ENCODE assay signal across 1 cellular context in the genomic region with DNA sequence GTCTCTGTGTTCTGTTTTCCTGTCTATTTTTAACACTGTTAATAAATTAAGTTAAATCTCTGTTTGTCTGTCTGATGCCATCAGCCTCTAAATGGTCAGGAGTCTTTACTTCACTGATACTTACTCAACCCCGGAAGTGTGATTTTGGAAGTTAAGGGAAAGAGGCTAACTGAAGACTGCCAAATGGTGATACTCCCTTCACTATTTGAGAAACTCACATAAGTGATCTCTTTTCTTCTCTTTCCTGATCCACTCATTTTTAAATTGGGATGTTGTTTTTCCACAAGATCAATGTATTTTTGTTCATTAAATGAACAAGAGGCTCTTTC.
TF ChIP-seq lines count a peak whose summit lies in the region.

No MANE protein-coding gene starts in this region.

TF ChIP-seq in HepG2, 621 proteins besides CTCF, POLR2A, EP300 and RAD21 (continued from another document):
- TF ChIP-seq, protein P1, sequence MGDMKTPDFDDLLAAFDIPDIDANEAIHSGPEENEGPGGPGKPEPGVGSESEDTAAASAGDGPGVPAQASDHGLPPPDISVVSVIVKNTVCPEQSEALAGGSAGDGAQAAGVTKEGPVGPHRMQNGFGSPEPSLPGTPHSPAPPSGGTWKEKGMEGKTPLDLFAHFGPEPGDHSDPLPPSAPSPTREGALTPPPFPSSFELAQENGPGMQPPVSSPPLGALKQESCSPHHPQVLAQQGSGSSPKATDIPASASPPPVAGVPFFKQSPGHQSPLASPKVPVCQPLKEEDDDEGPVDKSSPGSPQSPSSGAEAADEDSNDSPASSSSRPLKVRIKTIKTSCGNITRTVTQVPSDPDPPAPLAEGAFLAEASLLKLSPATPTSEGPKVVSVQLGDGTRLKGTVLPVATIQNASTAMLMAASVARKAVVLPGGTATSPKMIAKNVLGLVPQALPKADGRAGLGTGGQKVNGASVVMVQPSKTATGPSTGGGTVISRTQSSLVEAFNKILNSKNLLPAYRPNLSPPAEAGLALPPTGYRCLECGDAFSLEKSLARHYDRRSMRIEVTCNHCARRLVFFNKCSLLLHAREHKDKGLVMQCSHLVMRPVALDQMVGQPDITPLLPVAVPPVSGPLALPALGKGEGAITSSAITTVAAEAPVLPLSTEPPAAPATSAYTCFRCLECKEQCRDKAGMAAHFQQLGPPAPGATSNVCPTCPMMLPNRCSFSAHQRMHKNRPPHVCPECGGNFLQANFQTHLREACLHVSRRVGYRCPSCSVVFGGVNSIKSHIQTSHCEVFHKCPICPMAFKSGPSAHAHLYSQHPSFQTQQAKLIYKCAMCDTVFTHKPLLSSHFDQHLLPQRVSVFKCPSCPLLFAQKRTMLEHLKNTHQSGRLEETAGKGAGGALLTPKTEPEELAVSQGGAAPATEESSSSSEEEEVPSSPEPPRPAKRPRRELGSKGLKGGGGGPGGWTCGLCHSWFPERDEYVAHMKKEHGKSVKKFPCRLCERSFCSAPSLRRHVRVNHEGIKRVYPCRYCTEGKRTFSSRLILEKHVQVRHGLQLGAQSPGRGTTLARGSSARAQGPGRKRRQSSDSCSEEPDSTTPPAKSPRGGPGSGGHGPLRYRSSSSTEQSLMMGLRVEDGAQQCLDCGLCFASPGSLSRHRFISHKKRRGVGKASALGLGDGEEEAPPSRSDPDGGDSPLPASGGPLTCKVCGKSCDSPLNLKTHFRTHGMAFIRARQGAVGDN (CRISPR knock-in tag; IDR thresholded peaks at IDR 0.05) = no peak
- no peak for TF ChIP-seq ZSCAN30 (CRISPR knock-in tag; IDR thresholded peaks at IDR 0.05)
- TF ChIP-seq, protein P2, sequence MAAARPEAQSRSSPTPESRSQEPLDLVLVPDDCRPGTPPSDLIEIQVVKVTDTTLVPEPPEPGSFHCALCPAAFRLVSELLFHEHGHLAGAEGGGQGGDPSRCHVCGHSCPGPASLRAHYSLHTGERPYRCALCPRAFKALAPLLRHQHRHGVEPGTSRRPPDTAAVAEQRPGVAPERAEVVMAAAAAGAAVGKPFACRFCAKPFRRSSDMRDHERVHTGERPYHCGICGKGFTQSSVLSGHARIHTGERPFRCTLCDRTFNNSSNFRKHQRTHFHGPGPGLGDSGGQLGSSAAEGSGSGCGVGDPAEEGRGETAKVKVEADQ (CRISPR knock-in tag; IDR thresholded peaks at IDR 0.05; ENCODE audit: borderline replicate concordance) = no peak
- TF ChIP-seq, protein P3, sequence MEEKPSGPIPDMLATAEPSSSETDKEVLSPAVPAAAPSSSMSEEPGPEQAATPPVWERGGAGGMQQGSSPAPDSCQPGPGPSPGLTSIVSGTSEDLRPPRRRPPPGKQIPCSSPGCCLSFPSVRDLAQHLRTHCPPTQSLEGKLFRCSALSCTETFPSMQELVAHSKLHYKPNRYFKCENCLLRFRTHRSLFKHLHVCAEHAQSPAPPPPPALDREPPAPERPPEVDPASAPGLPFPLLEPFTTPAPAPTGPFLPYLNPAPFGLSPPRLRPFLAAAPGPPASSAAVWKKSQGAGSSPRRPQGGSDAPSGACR (CRISPR knock-in tag; IDR thresholded peaks at IDR 0.05) = no peak
- TF ChIP-seq ZNF670 (CRISPR knock-in tag; IDR thresholded peaks at IDR 0.05; ENCODE audit: borderline replicate concordance) = no peak
- TF ChIP-seq HNRNPH1 (optimal IDR thresholded peaks at IDR 0.05; ENCODE audit: low read depth, low read length) = no peak
- TF ChIP-seq ZNF496 (CRISPR knock-in tag; IDR thresholded peaks at IDR 0.05; ENCODE audit: insufficient replicate concordance) = no peak
- TF ChIP-seq, protein P4, sequence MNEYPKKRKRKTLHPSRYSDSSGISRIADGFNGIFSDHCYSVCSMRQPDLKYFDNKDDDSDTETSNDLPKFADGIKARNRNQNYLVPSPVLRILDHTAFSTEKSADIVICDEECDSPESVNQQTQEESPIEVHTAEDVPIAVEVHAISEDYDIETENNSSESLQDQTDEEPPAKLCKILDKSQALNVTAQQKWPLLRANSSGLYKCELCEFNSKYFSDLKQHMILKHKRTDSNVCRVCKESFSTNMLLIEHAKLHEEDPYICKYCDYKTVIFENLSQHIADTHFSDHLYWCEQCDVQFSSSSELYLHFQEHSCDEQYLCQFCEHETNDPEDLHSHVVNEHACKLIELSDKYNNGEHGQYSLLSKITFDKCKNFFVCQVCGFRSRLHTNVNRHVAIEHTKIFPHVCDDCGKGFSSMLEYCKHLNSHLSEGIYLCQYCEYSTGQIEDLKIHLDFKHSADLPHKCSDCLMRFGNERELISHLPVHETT (CRISPR knock-in tag; conservative IDR thresholded peaks at IDR 0.05) = no peak
- TF ChIP-seq ZNF563 (CRISPR knock-in tag; IDR thresholded peaks at IDR 0.05) = no peak
- TF ChIP-seq ETV5 (CRISPR knock-in tag; IDR thresholded peaks at IDR 0.05; ENCODE audit: borderline replicate concordance) = no peak
- TF ChIP-seq ZBTB8A (CRISPR knock-in tag; IDR thresholded peaks at IDR 0.05; ENCODE audit: borderline replicate concordance, low read depth) = no peak
- TF ChIP-seq FOXK2 (IDR thresholded peaks at IDR 0.05) = no peak
- no peak for TF ChIP-seq JARID2 (CRISPR knock-in tag; IDR thresholded peaks at IDR 0.05; ENCODE audit: insufficient replicate concordance)
- TF ChIP-seq RXRB (CRISPR knock-in tag; IDR thresholded peaks at IDR 0.05; ENCODE audit: borderline replicate concordance) = no peak
- TF ChIP-seq MED8 (CRISPR knock-in tag; IDR thresholded peaks at IDR 0.05; ENCODE audit: insufficient replicate concordance) = no peak
- TF ChIP-seq, protein P5, sequence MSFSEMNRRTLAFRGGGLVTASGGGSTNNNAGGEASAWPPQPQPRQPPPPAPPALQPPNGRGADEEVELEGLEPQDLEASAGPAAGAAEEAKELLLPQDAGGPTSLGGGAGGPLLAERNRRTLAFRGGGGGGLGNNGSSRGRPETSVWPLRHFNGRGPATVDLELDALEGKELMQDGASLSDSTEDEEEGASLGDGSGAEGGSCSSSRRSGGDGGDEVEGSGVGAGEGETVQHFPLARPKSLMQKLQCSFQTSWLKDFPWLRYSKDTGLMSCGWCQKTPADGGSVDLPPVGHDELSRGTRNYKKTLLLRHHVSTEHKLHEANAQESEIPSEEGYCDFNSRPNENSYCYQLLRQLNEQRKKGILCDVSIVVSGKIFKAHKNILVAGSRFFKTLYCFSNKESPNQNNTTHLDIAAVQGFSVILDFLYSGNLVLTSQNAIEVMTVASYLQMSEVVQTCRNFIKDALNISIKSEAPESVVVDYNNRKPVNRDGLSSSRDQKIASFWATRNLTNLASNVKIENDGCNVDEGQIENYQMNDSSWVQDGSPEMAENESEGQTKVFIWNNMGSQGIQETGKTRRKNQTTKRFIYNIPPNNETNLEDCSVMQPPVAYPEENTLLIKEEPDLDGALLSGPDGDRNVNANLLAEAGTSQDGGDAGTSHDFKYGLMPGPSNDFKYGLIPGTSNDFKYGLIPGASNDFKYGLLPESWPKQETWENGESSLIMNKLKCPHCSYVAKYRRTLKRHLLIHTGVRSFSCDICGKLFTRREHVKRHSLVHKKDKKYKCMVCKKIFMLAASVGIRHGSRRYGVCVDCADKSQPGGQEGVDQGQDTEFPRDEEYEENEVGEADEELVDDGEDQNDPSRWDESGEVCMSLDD (CRISPR knock-in tag; IDR thresholded peaks at IDR 0.05; ENCODE audit: borderline replicate concordance) = no peak
- TF ChIP-seq NR2F1 (CRISPR knock-in tag; IDR thresholded peaks at IDR 0.05) = no peak
